Comparison of ENCODE assay signal across 13 cellular contexts in the genomic region with DNA sequence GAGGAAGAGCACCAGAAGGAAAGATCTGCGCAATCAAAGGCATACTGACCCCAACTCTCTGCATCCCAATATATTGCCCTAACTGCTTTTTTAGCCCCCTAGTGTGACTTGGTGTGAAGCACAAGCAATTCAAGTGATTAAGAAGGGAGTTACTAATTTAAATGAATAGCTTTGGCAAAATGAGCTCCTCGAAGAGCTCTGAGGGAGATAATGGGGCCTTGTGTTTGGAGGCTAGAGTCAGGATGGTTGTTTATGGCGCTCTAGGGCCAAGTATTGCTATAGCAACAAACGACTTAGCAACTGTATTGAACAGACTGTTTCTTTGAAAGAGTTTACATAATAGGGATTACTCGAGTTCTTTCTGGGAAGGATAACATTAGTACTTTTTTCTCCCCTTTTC. TPM values are rescaled to one million over a fixed set of nuclear protein-coding genes. Genes with fewer than 3 reads are reported as not detected.
A peak's percentile ranks its signal among the peaks of the same experiment; 100 is the strongest.
DNase-seq lines count a peak whose midpoint lies in the region; ATAC-seq, FAIRE-seq and TF ChIP-seq lines count a peak whose summit lies in the region.
"Had no signal": no experiment of that assay in that cellular context is flagged by ENCODE, and none has a peak within 500 bp of the region (broad histone marks: within the 10 kb centered on the region; RNA-seq: fewer than 3 reads in every experiment).

No MANE protein-coding gene starts in this region.

- no peaks in the 10 kb centered on the region for H3K9me3 Mint-ChIP-seq in astrocyte (ENCODE audit: unreplicated experiment)
- no peaks in the 10 kb centered on the region for H3K9me3 Mint-ChIP-seq in effector memory CD8-positive, alpha-beta T cell

- 35% methylated on average over 5 of the region's 5 CpGs for WGBS in hepatocyte (ENCODE audit: low lambda C conversion rate, missing lambda C conversion rate)
- WGBS in testis, 2 donors, result 62 to 66% methylated on average over 5 of the region's 5 CpGs
- whole genome bisulfite sequencing in SK-N-SH (ENCODE audit: low lambda C conversion rate), result 68% methylated on average over 5 of the region's 5 CpGs

- H3F3A ChIP-seq in SK-N-SH (replicated peaks; ENCODE audit: insufficient read depth), result peaks cover 9% of the 10 kb centered on the region

- H3K79me2 ChIP-seq in astrocyte (ENCODE audit: insufficient read depth, low read length), result no peaks in the 10 kb centered on the region
- no peaks in the 10 kb centered on the region for H3K79me2 ChIP-seq in hepatocyte
- H3K79me2 ChIP-seq in SK-N-SH (ENCODE audit: insufficient read depth), result no peaks in the 10 kb centered on the region

- no peak overlapping the region for H3K9ac ChIP-seq in astrocyte (ENCODE audit: low read length)
- no peak overlapping the region for H3K9ac ChIP-seq in SK-N-SH

- no peak for ATAC-seq in effector memory CD8-positive, alpha-beta T cell (replicated peaks)

- peaks cover 6% of the 10 kb centered on the region for H3K27me3 Mint-ChIP-seq in astrocyte (ENCODE audit: low read depth, unreplicated experiment)
- H3K27me3 Mint-ChIP-seq in effector memory CD8-positive, alpha-beta T cell, result no peaks in the 10 kb centered on the region

- DNase-seq in NCI-H1436 (lab: John Stamatoyannopoulos, UW), result peak; percentile 30
- no peak for DNase-seq in NCI-H1436 treated with DMSO at 0.1 percent for 48 hours (lab: John Stamatoyannopoulos, UW)
- DNase-seq in astrocyte (ENCODE audit: low read depth), result peak; percentile 21
- DNase-seq in hepatocyte (ENCODE audit: low spot score), result peak; percentile 42
- DNase-seq in testis, result peak; percentile 34
- no peak for DNase-seq in NCI-H187 (lab: John Stamatoyannopoulos, UW)
- DNase-seq in effector memory CD8-positive, alpha-beta T cell, result no peak
- no peak for DNase-seq in SK-N-SH
- DNase-seq: NCI-H187 treated with DMSO at 0.1 percent for 48 hours, tibial artery had no signal

- FAIRE-seq in astrocyte (lab: Jason Lieb, UNC), result no peak

- no peak overlapping the region for H3K4me3 Mint-ChIP-seq in astrocyte (ENCODE audit: unreplicated experiment)
- no peak overlapping the region for H3K4me3 Mint-ChIP-seq in effector memory CD8-positive, alpha-beta T cell

- TF ChIP-seq CTCF in astrocyte (IDR thresholded peaks at IDR 0.05; ENCODE audit: insufficient read depth, low read depth, low read length), result peak; percentile 8
- no peak for TF ChIP-seq CTCF in hepatocyte (IDR thresholded peaks at IDR 0.05; ENCODE audit: poor library complexity)
- peak in 1 of 3 experiments; percentile 8 for TF ChIP-seq CTCF in testis (IDR thresholded peaks at IDR 0.05)
- no peak; the same call in 1 of the 2 replicates for TF ChIP-seq CTCF in SK-N-SH (IDR thresholded peaks at IDR 0.05)

- H3K9me2 ChIP-seq in hepatocyte (replicated peaks; ENCODE audit: insufficient read depth) (no peaks in the 10 kb centered on the region), SK-N-SH (no peaks in the 10 kb centered on the region)

- no peak overlapping the region for H2AFZ ChIP-seq in astrocyte (ENCODE audit: low read depth, low read length)
- no peak overlapping the region for H2AFZ ChIP-seq in hepatocyte
- no peak overlapping the region for H2AFZ ChIP-seq in SK-N-SH (ENCODE audit: low read depth)

- POLR2A ChIA-PET in SK-N-SH (lab: Yijun Ruan, JAX), result no interaction called here

- no peaks in the 10 kb centered on the region for H3K36me3 Mint-ChIP-seq in astrocyte (ENCODE audit: low read depth, unreplicated experiment)
- H3K36me3 Mint-ChIP-seq in effector memory CD8-positive, alpha-beta T cell (ENCODE audit: insufficient read depth), result no peaks in the 10 kb centered on the region

- peaks cover 7% of the 10 kb centered on the region for H3K4me1 Mint-ChIP-seq in astrocyte (ENCODE audit: low read depth, unreplicated experiment)
- peaks cover 4% of the 10 kb centered on the region in 2 donors for H3K4me1 Mint-ChIP-seq in effector memory CD8-positive, alpha-beta T cell (ENCODE audit: low read depth in 2 of 2)

- no peak overlapping the region for H3K27ac Mint-ChIP-seq in astrocyte (ENCODE audit: unreplicated experiment)
- H3K27ac Mint-ChIP-seq in effector memory CD8-positive, alpha-beta T cell, result no peak overlapping the region

- H3K4me1 ChIP-seq in astrocyte (ENCODE audit: insufficient read depth, low read length), result peaks cover 15% of the 10 kb centered on the region
- peaks cover 3% of the 10 kb centered on the region for H3K4me1 ChIP-seq in hepatocyte (ENCODE audit: insufficient read depth)
- H3K4me1 ChIP-seq in testis, result peaks cover 4% of the 10 kb centered on the region
- peaks cover 11 to 15% of the 10 kb centered on the region in 2 experiments; a peak in 3 of 4 replicates for H3K4me1 ChIP-seq in SK-N-SH (ENCODE audit: control insufficient read depth in 1 of 2, insufficient read depth in 2 of 2, low read depth in 1 of 2, low read length in 1 of 2)

- no peak overlapping the region for H3K4me2 ChIP-seq in astrocyte (ENCODE audit: low read length)
- H3K4me2 ChIP-seq in hepatocyte, result no peak overlapping the region
- H3K4me2 ChIP-seq in SK-N-SH, result no peak overlapping the region

- TF ChIP-seq RAD21 in SK-N-SH (IDR thresholded peaks at IDR 0.05; ENCODE audit: low read length), result no peak

- no peak for TF ChIP-seq EP300 in SK-N-SH (IDR thresholded peaks at IDR 0.05; ENCODE audit: borderline replicate concordance in 1 of 2, low read depth in 1 of 2, low read length in 1 of 2)

- H3K27ac ChIP-seq in astrocyte (ENCODE audit: low read depth, low read length) (no peak overlapping the region), hepatocyte (no peak overlapping the region), testis (peak overlapping the region in 1 of 2 donors; percentile 26), SK-N-SH (ENCODE audit: low read depth in 2 of 2, low read length in 1 of 2) (no peak overlapping the region)
- H3K27ac ChIP-seq: epithelial cell of prostate, tibial artery had no signal

- H4K20me1 ChIP-seq in astrocyte (ENCODE audit: insufficient read depth, low read length), result no peaks in the 10 kb centered on the region
- no peaks in the 10 kb centered on the region for H4K20me1 ChIP-seq in hepatocyte (ENCODE audit: insufficient read depth, poor library complexity, severe bottlenecking)
- H4K20me1 ChIP-seq in SK-N-SH (ENCODE audit: insufficient read depth), result no peaks in the 10 kb centered on the region

- H3K4me3 ChIP-seq in astrocyte (ENCODE audit: insufficient read depth, low read depth, low read length) (no peak overlapping the region), hepatocyte (no peak overlapping the region), testis (no peak overlapping the region), SK-N-SH (ENCODE audit: low read depth in 2 of 2, low read length in 1 of 2) (no peak overlapping the region)
- H3K4me3 ChIP-seq: tibial artery had no signal

- H3K36me3 ChIP-seq in astrocyte (ENCODE audit: insufficient read depth, low read length) (no peaks in the 10 kb centered on the region), hepatocyte (replicated peaks; ENCODE audit: insufficient read depth, low read depth) (no peaks in the 10 kb centered on the region), testis (ENCODE audit: low read depth, missing control alignments) (no peaks in the 10 kb centered on the region), SK-N-SH (replicated peaks in 1 of 2; ENCODE audit: control insufficient read depth in 1 of 2, insufficient read depth in 2 of 2, low read length in 1 of 2) (no peaks in the 10 kb centered on the region)
- H3K36me3 ChIP-seq: tibial artery had no signal

- H3K9me3 ChIP-seq in astrocyte (ENCODE audit: insufficient read depth, low read depth, low read length) (no peaks in the 10 kb centered on the region), hepatocyte (ENCODE audit: low read depth) (no peaks in the 10 kb centered on the region), testis (no peaks in the 10 kb centered on the region), SK-N-SH (no peaks in the 10 kb centered on the region)
- H3K9me3 ChIP-seq: tibial artery had no signal

- intact Hi-C loops in testis (cut with DNase I; ENCODE audit: low total_unique reads), result loop anchor here (5.0 to 10.0 kb wide), 3 partner anchors 123 to 403 kb away; no protein-coding TSS in a partner anchor

- no peaks in the 10 kb centered on the region for H3K27me3 ChIP-seq in astrocyte (ENCODE audit: insufficient read depth, low read length)
- H3K27me3 ChIP-seq in hepatocyte, result no peaks in the 10 kb centered on the region
- H3K27me3 ChIP-seq in testis, result no peaks in the 10 kb centered on the region
- H3K27me3 ChIP-seq in SK-N-SH (ENCODE audit: insufficient read depth), result no peaks in the 10 kb centered on the region

- TF ChIP-seq POLR2A in testis (IDR thresholded peaks at IDR 0.05), result no peak

- CTCF ChIA-PET in SK-N-SH (lab: Yijun Ruan, JAX), result interaction anchor here (0.6 to 11.9 kb wide), 7 partner anchors 11 to 412 kb away, joined by 3 to 257 read pairs (median 5); a partner anchor contains a TSS

TF ChIP-seq in SK-N-SH, 30 proteins besides CTCF, POLR2A, EP300 and RAD21:
- no peak for TF ChIP-seq FOXM1 (IDR thresholded peaks at IDR 0.05; ENCODE audit: low read depth)
- no peak for TF ChIP-seq TAF1 (IDR thresholded peaks at IDR 0.05; ENCODE audit: borderline replicate concordance, low read depth, low read length)
- no peak for TF ChIP-seq TCF12 (IDR thresholded peaks at IDR 0.05)
- no peak for TF ChIP-seq SMC3 (IDR thresholded peaks at IDR 0.05; ENCODE audit: low read depth, low read length)

RNA-seq across cellular contexts. Expression of a gene that starts 11.5 kb away (rescaled TPM):
- total RNA-seq in astrocyte, result not detected in 2 replicates
- not detected in 2 replicates for total RNA-seq in hepatocyte
- polyA plus RNA-seq in hepatocyte, result 0.58 TPM in 1 of 2 replicates, not detected in the other
- total RNA-seq in testis, result 10 to 100 TPM; 40.9 to 72.7 TPM
- polyA plus RNA-seq in testis (ENCODE audit: insufficient read depth, low read depth, low replicate concordance), result 266 TPM
- polyA plus RNA-seq in SK-N-SH (2012; rRNA removed), result not detected in 2 replicates
- polyA plus RNA-seq in SK-N-SH (2012; cell fraction: cytosol; rRNA removed), result not detected in 2 replicates
- not detected in 2 replicates for polyA plus RNA-seq in SK-N-SH (2012; cell fraction: nucleus; rRNA removed)
- total RNA-seq: mesenteric fat pad; T-helper 2 cell treated with Interferon-gamma antibody and Interleukin-4, amounts not matched to agents 100 ng/mL and 5 ng/mL, for 36 hours had no signal

Comparison
In these comparisons a context has a peak if more than half of its experiments do, and no peak if none do; other contexts are left out.
1. DNase-seq: peak in NCI-H1436 (single experiment), astrocyte (single experiment), hepatocyte (single experiment) and testis (single experiment); none in NCI-H1436 treated with DMSO at 0.1 percent for 48 hours (single experiment), NCI-H187 (0 of 2), effector memory CD8-positive, alpha-beta T cell (0 of 3) and SK-N-SH (single experiment).
2. RNA of a gene that starts 11.5 kb away (total RNA-seq): 40.9 to 72.7 TPM in testis; not detected in astrocyte and not detected in hepatocyte; every median in the first group is over 10 times any median in the second.